2 cellular contexts compared by ENCODE assay signal in genomic region chr13:113627136-113627535, GRCh38.
TF ChIP-seq lines count a peak whose summit lies in the region.

No MANE protein-coding gene starts in this region.

TF ChIP-seq in GM23338, 12 proteins besides CTCF, POLR2A, EP300 and RAD21 (continued from another document):
- TF ChIP-seq REST (IDR thresholded peaks at IDR 0.05; ENCODE audit: unreplicated experiment), result no peak
- no peak for TF ChIP-seq POLR2AphosphoS5 (IDR thresholded peaks at IDR 0.05; ENCODE audit: low read depth)
- no peak for TF ChIP-seq CREB1 (CRISPR knock-in tag; IDR thresholded peaks at IDR 0.05; ENCODE audit: low read depth)
- no peak for TF ChIP-seq EZH2phosphoT487 (IDR thresholded peaks at IDR 0.05; ENCODE audit: unreplicated experiment)
- TF ChIP-seq EZH2 (IDR thresholded peaks at IDR 0.05; ENCODE audit: low read depth, unreplicated experiment), result no peak
- no peak for TF ChIP-seq ZNF462 (CRISPR knock-in tag; IDR thresholded peaks at IDR 0.05)
- no peak for TF ChIP-seq ZNF331 (CRISPR knock-in tag; IDR thresholded peaks at IDR 0.05; ENCODE audit: low read depth)
- TF ChIP-seq NANOG (IDR thresholded peaks at IDR 0.05; ENCODE audit: borderline replicate concordance), result no peak
- no peak for TF ChIP-seq ETS1 (IDR thresholded peaks at IDR 0.05)

TF ChIP-seq in WTC11, 78 proteins besides CTCF, POLR2A, EP300 and RAD21 (continued from another document):
- TF ChIP-seq ARID4B (CRISPR knock-in tag; IDR thresholded peaks at IDR 0.05; ENCODE audit: borderline replicate concordance) (no peak), MXD4 (CRISPR knock-in tag; IDR thresholded peaks at IDR 0.05; ENCODE audit: borderline replicate concordance) (no peak), E2F5 (CRISPR knock-in tag; IDR thresholded peaks at IDR 0.05) (no peak), ZNF425 (CRISPR knock-in tag; conservative IDR thresholded peaks at IDR 0.05) (no peak), NR1H2 (CRISPR knock-in tag; IDR thresholded peaks at IDR 0.05) (no peak), RORB (CRISPR knock-in tag; IDR thresholded peaks at IDR 0.05) (no peak), ZNF317 (CRISPR knock-in tag; IDR thresholded peaks at IDR 0.05; ENCODE audit: borderline replicate concordance, low read depth) (no peak), MYBL2 (CRISPR knock-in tag; IDR thresholded peaks at IDR 0.05) (no peak), TCF7 (CRISPR knock-in tag; IDR thresholded peaks at IDR 0.05; ENCODE audit: low read depth) (no peak)
